In the genomic region with DNA sequence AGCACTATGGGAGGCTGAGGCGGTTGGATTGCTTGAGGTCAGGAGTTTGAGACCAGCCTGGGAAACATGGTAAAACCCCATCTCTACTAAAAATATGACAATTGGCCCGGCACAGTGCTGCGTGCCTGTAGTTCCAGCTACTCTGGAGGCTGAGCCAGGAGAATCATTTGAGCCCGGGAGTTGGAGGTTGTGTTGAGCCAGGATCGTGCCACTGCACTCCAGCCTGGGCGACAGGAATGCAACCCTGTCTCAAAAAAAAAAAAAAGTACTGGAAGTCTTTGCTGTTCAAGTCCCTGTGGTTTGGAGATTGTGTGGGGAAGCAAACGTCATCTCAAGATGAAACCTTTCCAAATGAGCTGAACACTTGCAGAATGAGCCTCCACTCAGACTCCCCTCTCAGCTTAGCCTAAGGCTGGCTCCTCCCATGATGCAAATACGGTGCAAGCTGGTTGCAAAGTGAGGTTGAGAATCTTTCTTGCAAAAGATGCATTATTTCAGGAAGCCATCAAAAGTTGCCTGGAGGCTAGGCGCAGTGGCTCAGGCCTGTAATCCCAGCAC, we compare ENCODE assay signal across 1 cellular context.
TF ChIP-seq lines count a peak whose summit lies in the region.

No MANE protein-coding gene starts in this region.

TF ChIP-seq in HepG2, 621 proteins besides CTCF, POLR2A, EP300 and RAD21:
- TF ChIP-seq, protein P1, sequence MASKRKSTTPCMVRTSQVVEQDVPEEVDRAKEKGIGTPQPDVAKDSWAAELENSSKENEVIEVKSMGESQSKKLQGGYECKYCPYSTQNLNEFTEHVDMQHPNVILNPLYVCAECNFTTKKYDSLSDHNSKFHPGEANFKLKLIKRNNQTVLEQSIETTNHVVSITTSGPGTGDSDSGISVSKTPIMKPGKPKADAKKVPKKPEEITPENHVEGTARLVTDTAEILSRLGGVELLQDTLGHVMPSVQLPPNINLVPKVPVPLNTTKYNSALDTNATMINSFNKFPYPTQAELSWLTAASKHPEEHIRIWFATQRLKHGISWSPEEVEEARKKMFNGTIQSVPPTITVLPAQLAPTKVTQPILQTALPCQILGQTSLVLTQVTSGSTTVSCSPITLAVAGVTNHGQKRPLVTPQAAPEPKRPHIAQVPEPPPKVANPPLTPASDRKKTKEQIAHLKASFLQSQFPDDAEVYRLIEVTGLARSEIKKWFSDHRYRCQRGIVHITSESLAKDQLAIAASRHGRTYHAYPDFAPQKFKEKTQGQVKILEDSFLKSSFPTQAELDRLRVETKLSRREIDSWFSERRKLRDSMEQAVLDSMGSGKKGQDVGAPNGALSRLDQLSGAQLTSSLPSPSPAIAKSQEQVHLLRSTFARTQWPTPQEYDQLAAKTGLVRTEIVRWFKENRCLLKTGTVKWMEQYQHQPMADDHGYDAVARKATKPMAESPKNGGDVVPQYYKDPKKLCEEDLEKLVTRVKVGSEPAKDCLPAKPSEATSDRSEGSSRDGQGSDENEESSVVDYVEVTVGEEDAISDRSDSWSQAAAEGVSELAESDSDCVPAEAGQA (IDR thresholded peaks at IDR 0.05; ENCODE audit: low read depth), result no peak
- TF ChIP-seq, protein P1 (CRISPR knock-in tag; IDR thresholded peaks at IDR 0.05; ENCODE audit: borderline replicate concordance), result no peak
- no peak for TF ChIP-seq MIER2 (CRISPR knock-in tag; IDR thresholded peaks at IDR 0.05)
- TF ChIP-seq HDAC6 (IDR thresholded peaks at IDR 0.05; ENCODE audit: low read depth, low read length), result no peak
- TF ChIP-seq ZFP37 (CRISPR knock-in tag; IDR thresholded peaks at IDR 0.05; ENCODE audit: borderline replicate concordance), result no peak
- no peak for TF ChIP-seq SPEN (CRISPR knock-in tag; IDR thresholded peaks at IDR 0.05; ENCODE audit: low read depth)
- no peak for TF ChIP-seq ZNF660 (CRISPR knock-in tag; IDR thresholded peaks at IDR 0.05; ENCODE audit: borderline replicate concordance, low read depth)
- TF ChIP-seq, protein P2, sequence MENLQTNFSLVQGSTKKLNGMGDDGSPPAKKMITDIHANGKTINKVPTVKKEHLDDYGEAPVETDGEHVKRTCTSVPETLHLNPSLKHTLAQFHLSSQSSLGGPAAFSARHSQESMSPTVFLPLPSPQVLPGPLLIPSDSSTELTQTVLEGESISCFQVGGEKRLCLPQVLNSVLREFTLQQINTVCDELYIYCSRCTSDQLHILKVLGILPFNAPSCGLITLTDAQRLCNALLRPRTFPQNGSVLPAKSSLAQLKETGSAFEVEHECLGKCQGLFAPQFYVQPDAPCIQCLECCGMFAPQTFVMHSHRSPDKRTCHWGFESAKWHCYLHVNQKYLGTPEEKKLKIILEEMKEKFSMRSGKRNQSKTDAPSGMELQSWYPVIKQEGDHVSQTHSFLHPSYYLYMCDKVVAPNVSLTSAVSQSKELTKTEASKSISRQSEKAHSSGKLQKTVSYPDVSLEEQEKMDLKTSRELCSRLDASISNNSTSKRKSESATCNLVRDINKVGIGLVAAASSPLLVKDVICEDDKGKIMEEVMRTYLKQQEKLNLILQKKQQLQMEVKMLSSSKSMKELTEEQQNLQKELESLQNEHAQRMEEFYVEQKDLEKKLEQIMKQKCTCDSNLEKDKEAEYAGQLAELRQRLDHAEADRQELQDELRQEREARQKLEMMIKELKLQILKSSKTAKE (CRISPR knock-in tag; IDR thresholded peaks at IDR 0.05; ENCODE audit: borderline replicate concordance), result no peak
- TF ChIP-seq NBN (conservative IDR thresholded peaks at IDR 0.05), result no peak
- no peak for TF ChIP-seq ZNF3 (CRISPR knock-in tag; IDR thresholded peaks at IDR 0.05)
